In genomic region chr19:8004723-8005513, GRCh38 we compare ENCODE assay signal across 8 cellular contexts. TPM values are rescaled to one million over a fixed set of nuclear protein-coding genes. Genes with fewer than 3 reads are reported as not detected.
DNase-seq lines count a peak whose midpoint lies in the region; ATAC-seq and TF ChIP-seq lines count a peak whose summit lies in the region.

No MANE protein-coding gene starts in this region.

- intact Hi-C loops in testis (cut with DNase I; ENCODE audit: low total_unique reads) = no loop called here

- H3K36me3 ChIP-seq in lung (ENCODE audit: control insufficient read depth in 2 of 2, insufficient read depth in 2 of 2, low read length in 2 of 2) = peaks cover 0 to 4% of the 10 kb centered on the region in 2 donors
- H3K36me3 ChIP-seq in testis (ENCODE audit: low read depth, missing control alignments) = no peaks in the 10 kb centered on the region

- H3K9me3 ChIP-seq in lung (ENCODE audit: control insufficient read depth in 2 of 2, insufficient read depth in 1 of 2, low read length in 1 of 2) (no peaks in the 10 kb centered on the region), testis (no peaks in the 10 kb centered on the region)

- TF ChIP-seq POLR2A in testis (IDR thresholded peaks at IDR 0.05) = no peak

- H3K27ac ChIP-seq in lung (ENCODE audit: low read depth in 1 of 2, low read length in 1 of 2) (peak overlapping the region; percentile 46 to 87), testis (peak overlapping the region in 1 of 2 donors; percentile 80)

- WGBS in lung, 2 donors = 0% methylated on average over 46 to 74 of the region's 74 CpGs
- 0% methylated on average over 22 to 26 of the region's 74 CpGs for WGBS in testis, 2 donors

- H3K27me3 ChIP-seq in lung (ENCODE audit: control insufficient read depth, insufficient read depth) (no peaks in the 10 kb centered on the region), testis (no peaks in the 10 kb centered on the region)

- TF ChIP-seq CTCF in lung (IDR thresholded peaks at IDR 0.05; ENCODE audit: control extremely low read depth, extremely low read depth) (no peak), testis (IDR thresholded peaks at IDR 0.05) (no peak)

- peak; percentile 30 for ATAC-seq in HG03039 (IDR thresholded peaks at IDR 0.05; ENCODE audit: unreplicated experiment)
- ATAC-seq in SK-N-SH treated with all-trans-retinoic acid at 6 μM for 48 hours = peak; percentile 3; the same call in 2 of the 3 replicates
- ATAC-seq in lung (ENCODE audit: insufficient read depth, low FRiP score) = no peak

- H3K4me3 ChIP-seq in lung (peak overlapping the region; percentile 70), testis (peak overlapping the region; percentile 68 to 77)

- peak; percentile 26 for DNase-seq in activated gamma-delta T cell (lab: John Stamatoyannopoulos, UW)
- no peak for DNase-seq in activated gamma-delta T cell treated with Interleukin-2 at 50 U/mL for 16 hours
- DNase-seq in central memory CD4-positive, alpha-beta T cell = peak; percentile 9
- DNase-seq in lung (ENCODE audit: low spot score) = no peak
- peak; percentile 34 for DNase-seq in testis
- DNase-seq in NCI-H128 (lab: John Stamatoyannopoulos, UW; ENCODE audit: unreplicated experiment) = no peak

- H3K4me1 ChIP-seq in lung (ENCODE audit: control insufficient read depth in 2 of 2, insufficient read depth in 2 of 2, low read length in 2 of 2) (peaks cover 12 to 26% of the 10 kb centered on the region in 2 donors), testis (peaks cover 38% of the 10 kb centered on the region)

TF ChIP-seq in SK-N-SH treated with all-trans-retinoic acid at 6 μM for 48 hours, 23 proteins besides CTCF, POLR2A, EP300 and RAD21:
- TF ChIP-seq ZC3H10 (CRISPR knock-in tag; IDR thresholded peaks at IDR 0.05) (no peak), PPARA (CRISPR knock-in tag; IDR thresholded peaks at IDR 0.05; ENCODE audit: borderline replicate concordance) (no peak), ISL1 (CRISPR knock-in tag; IDR thresholded peaks at IDR 0.05) (no peak), BACH2 (CRISPR knock-in tag; IDR thresholded peaks at IDR 0.05; ENCODE audit: borderline replicate concordance) (no peak), ZNF565 (CRISPR knock-in tag; conservative IDR thresholded peaks at IDR 0.05; ENCODE audit: low read depth) (no peak), ZFP3 (CRISPR knock-in tag; IDR thresholded peaks at IDR 0.05) (no peak), POU6F1 (CRISPR knock-in tag; IDR thresholded peaks at IDR 0.05; ENCODE audit: borderline replicate concordance, low read depth) (no peak), ZNF70 (CRISPR knock-in tag; IDR thresholded peaks at IDR 0.05) (no peak), TCF4 (CRISPR knock-in tag; IDR thresholded peaks at IDR 0.05; ENCODE audit: borderline replicate concordance) (no peak), ZFP30 (CRISPR knock-in tag; IDR thresholded peaks at IDR 0.05) (no peak), TSHZ2 (CRISPR knock-in tag; IDR thresholded peaks at IDR 0.05) (no peak), SNAI2 (CRISPR knock-in tag; IDR thresholded peaks at IDR 0.05) (no peak), TOX (CRISPR knock-in tag; IDR thresholded peaks at IDR 0.05; ENCODE audit: borderline replicate concordance) (no peak), CSDC2 (CRISPR knock-in tag; IDR thresholded peaks at IDR 0.05) (no peak), ZNF8 (CRISPR knock-in tag; IDR thresholded peaks at IDR 0.05) (no peak), OSR1 (CRISPR knock-in tag; IDR thresholded peaks at IDR 0.05) (no peak), RARB (CRISPR knock-in tag; IDR thresholded peaks at IDR 0.05) (no peak)

RNA-seq across cellular contexts. Expression of gene ELAVL1, which starts 0.5 kb away (rescaled TPM):
- total RNA-seq in lung (10 to 100 TPM; 61.0 to 72.8 TPM), testis (10 to 100 TPM; 75.7 to 84.8 TPM)
- polyA plus RNA-seq in lung (10 to 100 TPM; 15.0 to 33.0 TPM), testis (ENCODE audit: insufficient read depth, low read depth, low replicate concordance) (128 TPM)

RNA-seq across cellular contexts. Expression of gene CCL25, which starts 47.6 kb away (rescaled TPM):
- total RNA-seq in lung (not detected), testis (1 to 10 TPM in 1 of 2 donors, not detected in 1; 1.7 TPM)
- polyA plus RNA-seq in lung (not detected), testis (ENCODE audit: insufficient read depth, low read depth, low replicate concordance) (0.47 TPM)

Comparison
In these comparisons a context has a peak if more than half of its experiments do, and no peak if none do; other contexts are left out.
1. DNase-seq: peak in activated gamma-delta T cell (single experiment), central memory CD4-positive, alpha-beta T cell (single experiment) and testis (single experiment); none in activated gamma-delta T cell treated with Interleukin-2 at 50 U/mL for 16 hours (single experiment), lung (single experiment) and NCI-H128 (single experiment).